In genomic region chr7:17690030-17690429, GRCh38 we compare ENCODE assay signal across 9 cellular contexts.
DNase-seq lines count a peak whose midpoint lies in the region; ATAC-seq and TF ChIP-seq lines count a peak whose summit lies in the region.
"Had no signal": no experiment of that assay in that cellular context is flagged by ENCODE, and none has a peak within 500 bp of the region (broad histone marks: within the 10 kb centered on the region; RNA-seq: fewer than 3 reads in every experiment).

No MANE protein-coding gene starts in this region.

- DNase-seq in AML-193 (lab: John Stamatoyannopoulos, UW) (peak; percentile 67 to 80), MV-4-11 (lab: John Stamatoyannopoulos, UW) (peak; percentile 98), fibroblast of gingiva (ENCODE audit: low read depth) (peak; percentile 84), Caco-2 (no peak), esophagus muscularis mucosa (ENCODE audit: extremely low spot score) (no peak), substantia nigra (lab: John Stamatoyannopoulos, UW) (no peak), SK-N-DZ (ENCODE audit: low spot score) (no peak)

- BruUV-seq in Caco-2 (replicated peaks; lab: Mats Ljungman, UMichigan) = no TSS peak

- no peaks in the 10 kb centered on the region for H3K36me3 Mint-ChIP-seq in Caco-2 (ENCODE audit: insufficient read depth, unreplicated experiment)

- POLR2A ChIA-PET in Caco-2 (lab: Charles Lee) = no interaction called here

- intact Hi-C loops in Caco-2 (cut with micrococcal nuclease; ENCODE audit: unreplicated experiment) (no loop called here), esophagus muscularis mucosa (cut with DNase I) (no loop called here)

- 47% methylated on average over 4 of the region's 4 CpGs for WGBS in esophagus muscularis mucosa

- no peaks in the 10 kb centered on the region for H3K27me3 Mint-ChIP-seq in Caco-2 (ENCODE audit: insufficient read depth, unreplicated experiment)

- TF ChIP-seq CTCF in Caco-2 (IDR thresholded peaks at IDR 0.05; ENCODE audit: insufficient read depth in 1 of 2, low read depth in 1 of 2, low read length in 1 of 2, severe bottlenecking in 1 of 2, unreplicated experiment in 1 of 2) (no peak), esophagus muscularis mucosa (IDR thresholded peaks at IDR 0.05) (no peak)

- no peak overlapping the region for H3K27ac ChIP-seq in esophagus muscularis mucosa (replicated peaks in 1 of 4)
- no peak overlapping the region for H3K27ac ChIP-seq in substantia nigra (ENCODE audit: low read depth, low read length, poor library complexity, severe bottlenecking)
- H3K27ac ChIP-seq: SK-N-MC had no signal

- H3K9me3 Mint-ChIP-seq in Caco-2 (ENCODE audit: unreplicated experiment) = no peaks in the 10 kb centered on the region

- TF ChIP-seq POLR2A in esophagus muscularis mucosa (IDR thresholded peaks at IDR 0.05; ENCODE audit: low read depth) = no peak

- ATAC-seq in GM21717 (IDR thresholded peaks at IDR 0.05; ENCODE audit: unreplicated experiment) = peak; percentile 86

- H3K27me3 ChIP-seq in Caco-2 (replicated peaks; ENCODE audit: control insufficient read depth, insufficient read depth, low read length) (no peaks in the 10 kb centered on the region), esophagus muscularis mucosa (no peaks in the 10 kb centered on the region)

- H3K4me3 Mint-ChIP-seq in Caco-2 (ENCODE audit: unreplicated experiment) = no peak overlapping the region

- TF ChIP-seq EP300 in esophagus muscularis mucosa (IDR thresholded peaks at IDR 0.05) = no peak

- no peaks in the 10 kb centered on the region for H3K4me1 ChIP-seq in Caco-2
- no peaks in the 10 kb centered on the region for H3K4me1 ChIP-seq in esophagus muscularis mucosa

- H3K27ac Mint-ChIP-seq in Caco-2 (ENCODE audit: unreplicated experiment) = no peak overlapping the region

- no peak overlapping the region for H3K4me3 ChIP-seq in Caco-2 (ENCODE audit: low read depth, low read length)
- no peak overlapping the region for H3K4me3 ChIP-seq in esophagus muscularis mucosa
- H3K4me3 ChIP-seq: SK-N-MC had no signal

- peaks cover 6% of the 10 kb centered on the region for H3K4me1 Mint-ChIP-seq in Caco-2 (ENCODE audit: low read depth, unreplicated experiment)

- no peaks in the 10 kb centered on the region; the same call in 1 of the 2 replicates for H3K9me3 ChIP-seq in Caco-2
- H3K9me3 ChIP-seq in esophagus muscularis mucosa = no peaks in the 10 kb centered on the region

- CTCF ChIA-PET in Caco-2 (lab: Charles Lee) = no interaction called here

- no peaks in the 10 kb centered on the region for H3K36me3 ChIP-seq in Caco-2 (ENCODE audit: control insufficient read depth, insufficient read depth, low read length)
- no peaks in the 10 kb centered on the region for H3K36me3 ChIP-seq in esophagus muscularis mucosa

Comparison
In these comparisons a context has a peak if more than half of its experiments do, and no peak if none do; other contexts are left out.
1. DNase-seq: peak in AML-193 (2 of 2), MV-4-11 (single experiment) and fibroblast of gingiva (single experiment); none in Caco-2 (0 of 2), esophagus muscularis mucosa (single experiment), substantia nigra (0 of 49) and SK-N-DZ (single experiment).